Comparison of ENCODE assay signal across 1 cellular context in the genomic region with DNA sequence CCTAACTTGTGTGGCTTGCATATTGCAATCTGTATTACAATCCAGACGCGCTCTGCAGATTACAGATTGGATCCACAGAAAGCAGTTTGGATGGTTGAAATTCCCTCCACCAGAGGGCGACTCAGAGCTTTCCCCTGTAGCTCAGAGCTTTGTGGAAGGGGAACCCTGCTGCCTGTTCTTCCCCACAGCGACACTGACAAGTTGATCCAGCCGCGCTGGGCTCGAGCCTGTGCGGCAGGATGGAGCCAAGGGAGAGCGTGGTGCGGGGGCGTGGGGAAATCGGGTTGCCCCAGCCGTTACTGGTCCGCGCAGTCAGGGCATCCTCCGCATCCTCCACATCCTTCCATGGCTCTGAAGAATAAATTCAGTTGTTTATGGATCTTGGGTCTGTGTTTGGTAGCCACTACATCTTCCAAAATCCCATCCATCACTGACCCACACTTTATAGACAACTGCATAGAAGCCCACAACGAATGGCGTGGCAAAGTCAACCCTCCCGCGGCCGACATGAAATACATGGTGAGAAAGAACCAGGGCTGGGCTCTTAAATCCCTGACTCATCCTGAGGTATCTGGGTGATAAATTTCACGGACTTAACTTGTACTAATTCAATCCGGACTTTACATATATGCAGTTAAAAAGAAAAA.
TF ChIP-seq lines count a peak whose summit lies in the region.

A gene with protein sequence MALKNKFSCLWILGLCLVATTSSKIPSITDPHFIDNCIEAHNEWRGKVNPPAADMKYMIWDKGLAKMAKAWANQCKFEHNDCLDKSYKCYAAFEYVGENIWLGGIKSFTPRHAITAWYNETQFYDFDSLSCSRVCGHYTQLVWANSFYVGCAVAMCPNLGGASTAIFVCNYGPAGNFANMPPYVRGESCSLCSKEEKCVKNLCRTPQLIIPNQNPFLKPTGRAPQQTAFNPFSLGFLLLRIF (plus strand): TSS at position 287 of the 647 bp plus-strand sequence. CDS start 59 bp downstream, at position 346.

TF ChIP-seq in HEK293, 187 proteins besides CTCF, POLR2A, EP300 and RAD21 (continued from another document):
- TF ChIP-seq KLF17 (tag by site-specific recombination; IDR thresholded peaks at IDR 0.05) (0 out of 2 replicates have a peak, but pooled peaks have one; percentile 36), ZSCAN30 (tag by site-specific recombination; IDR thresholded peaks at IDR 0.05) (peak; percentile 88), ZBTB26 (tag by site-specific recombination; optimal IDR thresholded peaks at IDR 0.05) (peak; percentile 43), PATZ1 (tag by site-specific recombination; IDR thresholded peaks at IDR 0.05) (peak; percentile 69), ZNF626 (tag by site-specific recombination; IDR thresholded peaks at IDR 0.05) (no peak), ZBTB8A (tag by site-specific recombination; IDR thresholded peaks at IDR 0.05) (0 out of 2 replicates have a peak, but pooled peaks have one; percentile 31)
- TF ChIP-seq, protein P1, sequence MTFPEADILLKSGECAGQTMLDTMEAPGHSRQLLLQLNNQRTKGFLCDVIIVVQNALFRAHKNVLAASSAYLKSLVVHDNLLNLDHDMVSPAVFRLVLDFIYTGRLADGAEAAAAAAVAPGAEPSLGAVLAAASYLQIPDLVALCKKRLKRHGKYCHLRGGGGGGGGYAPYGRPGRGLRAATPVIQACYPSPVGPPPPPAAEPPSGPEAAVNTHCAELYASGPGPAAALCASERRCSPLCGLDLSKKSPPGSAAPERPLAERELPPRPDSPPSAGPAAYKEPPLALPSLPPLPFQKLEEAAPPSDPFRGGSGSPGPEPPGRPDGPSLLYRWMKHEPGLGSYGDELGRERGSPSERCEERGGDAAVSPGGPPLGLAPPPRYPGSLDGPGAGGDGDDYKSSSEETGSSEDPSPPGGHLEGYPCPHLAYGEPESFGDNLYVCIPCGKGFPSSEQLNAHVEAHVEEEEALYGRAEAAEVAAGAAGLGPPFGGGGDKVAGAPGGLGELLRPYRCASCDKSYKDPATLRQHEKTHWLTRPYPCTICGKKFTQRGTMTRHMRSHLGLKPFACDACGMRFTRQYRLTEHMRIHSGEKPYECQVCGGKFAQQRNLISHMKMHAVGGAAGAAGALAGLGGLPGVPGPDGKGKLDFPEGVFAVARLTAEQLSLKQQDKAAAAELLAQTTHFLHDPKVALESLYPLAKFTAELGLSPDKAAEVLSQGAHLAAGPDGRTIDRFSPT (tag by site-specific recombination; IDR thresholded peaks at IDR 0.05) = peak; percentile 67; the same call in 1 of the 2 replicates
